Comparison of ENCODE assay signal across 13 cellular contexts in genomic region chr20:56395166-56395565, GRCh38. TPM values are rescaled to one million over a fixed set of nuclear protein-coding genes. Genes with fewer than 3 reads are reported as not detected.
"Had no signal": no experiment of that assay in that cellular context is flagged by ENCODE, and none has a peak within 500 bp of the region (broad histone marks: within the 10 kb centered on the region; RNA-seq: fewer than 3 reads in every experiment).

No MANE protein-coding gene starts in this region.

- DNase-seq: activated CD4-positive, alpha-beta memory T cell treated with anti-CD3 and anti-CD28 coated beads, Interleukin-2, amount 10 ng/mL, durations not matched to agents 7 days and 5 days; anterior cingulate cortex; immature natural killer cell; lower lobe of right lung; stimulated activated CD4-positive, alpha-beta T cell treated with anti-CD3 and anti-CD28 coated beads, Interleukin-15, amount 100 ng/mL, for 24 hours; stimulated activated CD4-positive, alpha-beta T cell treated with anti-CD3 and anti-CD28 coated beads, Interleukin-4, amount 100 ng/mL, for 4 hours; tibial artery had no signal

- H3K27me3 ChIP-seq: tibial artery, vagina had no signal

- H3K27ac ChIP-seq: lower lobe of right lung, tibial artery, vagina had no signal

- H3K9me3 ChIP-seq: lower lobe of right lung, tibial artery, vagina had no signal

- H3K27me3 Mint-ChIP-seq: activated CD4-positive, alpha-beta memory T cell treated with anti-CD3 and anti-CD28 coated beads, Interleukin-2, amount 10 ng/mL, durations not matched to agents 7 days and 5 days; activated naive CD4-positive, alpha-beta T cell treated with anti-CD3 and anti-CD28 coated beads, Interleukin-2, amount 50 U/mL, for 24 hours had no signal

- H3K4me3 ChIP-seq: lower lobe of right lung, tibial artery, vagina had no signal

- H3K9me3 Mint-ChIP-seq: activated CD4-positive, alpha-beta memory T cell treated with anti-CD3 and anti-CD28 coated beads, Interleukin-2, amount 10 ng/mL, durations not matched to agents 7 days and 5 days; activated naive CD4-positive, alpha-beta T cell treated with anti-CD3 and anti-CD28 coated beads, Interleukin-2, amount 50 U/mL, for 24 hours; activated T-helper 2 cell treated with anti-CD3 and anti-CD28 coated beads, Interferon-gamma antibody, Interleukin-2, Interleukin-4, amounts not matched to agents 10 μg/mL and 5 μg/mL and 100 μg/mL, durations not matched to agents 14 hours and 24 hours and 36 hours; immature natural killer cell; T-helper 2 cell treated with Interferon-gamma antibody and Interleukin-4, amounts not matched to agents 5 μg/mL and 100 μg/mL, for 36 hours had no signal

- H3K4me3 Mint-ChIP-seq: activated CD4-positive, alpha-beta memory T cell treated with anti-CD3 and anti-CD28 coated beads, Interleukin-2, amount 10 ng/mL, durations not matched to agents 7 days and 5 days; T-helper 2 cell treated with Interferon-gamma antibody and Interleukin-4, amounts not matched to agents 5 μg/mL and 100 μg/mL, for 36 hours had no signal

- H3K27ac Mint-ChIP-seq: activated T-helper 2 cell treated with anti-CD3 and anti-CD28 coated beads, Interferon-gamma antibody, Interleukin-2, Interleukin-4, amounts not matched to agents 10 μg/mL and 5 μg/mL and 100 μg/mL, durations not matched to agents 14 hours and 24 hours and 36 hours had no signal

- ATAC-seq: activated CD4-positive, CD25-positive, alpha-beta regulatory T cell treated with anti-CD3 and anti-CD28 coated beads, Interleukin-2, amount 50 U/mL, for 24 hours; lower lobe of right lung had no signal

RNA-seq across cellular contexts. Expression of gene CASS4, which starts 16.9 kb away (rescaled TPM):
- total RNA-seq: pulmonary artery endothelial cell had no signal
